In the genomic region with DNA sequence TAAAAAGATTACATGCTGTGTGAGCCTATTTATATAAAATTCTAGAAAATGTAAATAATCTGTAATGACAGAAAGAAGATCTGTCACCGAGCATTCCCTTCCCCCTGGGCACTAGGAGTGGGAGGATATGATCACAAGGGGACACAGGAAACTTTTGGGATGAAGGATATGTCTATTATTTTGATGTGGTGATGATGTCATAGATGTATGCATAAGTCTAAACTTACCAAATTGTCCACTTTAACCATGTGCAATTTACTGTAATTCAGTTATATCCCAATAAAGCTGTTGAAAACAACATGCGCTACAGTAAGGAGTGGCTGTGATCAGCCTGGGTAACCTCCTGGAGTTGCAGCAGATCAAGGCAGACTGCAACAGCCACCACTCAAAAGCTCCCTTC, we compare ENCODE assay signal across 10 cellular contexts.
"Had no signal": no experiment of that assay in that cellular context is flagged by ENCODE, and none has a peak within 500 bp of the region (broad histone marks: within the 10 kb centered on the region; RNA-seq: fewer than 3 reads in every experiment).

No MANE protein-coding gene starts in this region.

- H2AFZ ChIP-seq: GM23248 had no signal

- H3K9ac ChIP-seq: GM23248 had no signal

- H3K4me3 Mint-ChIP-seq: H9, HFFc6 had no signal

- ATAC-seq: HCT116 had no signal

- H3K9me3 Mint-ChIP-seq: HFFc6 had no signal

- H3K4me1 ChIP-seq: HAP-1 had no signal

- FAIRE-seq: H1, H54 had no signal

- H3K9me3 ChIP-seq: HAP-1 had no signal

- H3K27ac Mint-ChIP-seq: H9, HFFc6 had no signal

- H3K36me3 ChIP-seq: HAP-1 had no signal

- DNase-seq: GM23248, GOT3, H7, H9, HCEC 1CT, HFFc6 had no signal

- H3K4me3 ChIP-seq: GM23248, HAP-1 had no signal

- H3K4me1 Mint-ChIP-seq: H9 had no signal

- H3K27ac ChIP-seq: GM23248 had no signal
